Comparison of ENCODE assay signal across 8 cellular contexts in the genomic region with DNA sequence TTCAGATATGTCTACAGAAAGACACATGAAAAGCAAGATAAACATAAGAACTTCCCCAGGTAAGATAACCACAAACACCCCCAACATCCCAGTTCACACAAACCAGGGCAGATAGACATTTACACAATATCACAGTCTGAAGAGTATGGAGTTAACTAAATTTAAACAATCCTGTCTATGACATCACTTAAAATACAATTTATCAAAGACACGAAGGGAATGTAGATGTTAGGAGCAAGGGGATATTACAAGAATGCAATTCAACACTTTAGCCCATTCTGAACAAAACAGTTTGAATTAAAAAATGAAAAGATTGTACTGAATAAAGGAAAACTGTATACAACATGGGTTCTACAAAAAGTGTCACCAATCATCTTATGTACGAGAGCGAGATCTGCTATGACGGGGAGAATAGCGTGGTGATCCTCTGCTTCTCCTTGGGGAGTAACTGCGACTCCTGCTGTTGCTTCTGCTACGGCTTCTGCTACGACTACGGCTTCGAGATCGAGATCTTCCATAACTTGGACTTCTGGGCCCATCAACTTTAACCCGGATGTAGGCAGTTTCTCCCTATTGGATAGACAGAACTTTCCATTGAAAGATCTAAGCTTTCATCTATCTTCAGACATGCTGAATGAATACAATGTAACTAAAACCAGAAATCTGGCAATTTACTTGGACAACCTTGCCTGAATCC. TPM values are rescaled to one million over a fixed set of nuclear protein-coding genes. Genes with fewer than 3 reads are reported as not detected.
DNase-seq lines count a peak whose midpoint lies in the region; ATAC-seq and TF ChIP-seq lines count a peak whose summit lies in the region.

No MANE protein-coding gene starts in this region.

- DNase-seq in BE2C: no peak
- no peak for DNase-seq in brain microvascular endothelial cell
- no peak for DNase-seq in naive B cell
- DNase-seq in NCI-H446 treated with DMSO at 0.1 percent for 48 hours (lab: John Stamatoyannopoulos, UW): no peak
- no peak for DNase-seq in germinal center (ENCODE audit: low spot score)
- no peak for DNase-seq in stimulated activated CD4-positive, alpha-beta T cell treated with anti-CD3 and anti-CD28 coated beads, Interleukin-4, amount 100 ng/mL, for 1 hour
- no peak for DNase-seq in NK-92 (lab: John Stamatoyannopoulos, UW; ENCODE audit: unreplicated experiment)

- peak overlapping the region; percentile 21 for H3K27ac ChIP-seq in brain microvascular endothelial cell

- peak overlapping the region; percentile 99 to 100 (median 100) for H3K4me3 Mint-ChIP-seq in IgD-negative memory B cell
- H3K4me3 Mint-ChIP-seq in naive B cell: peak overlapping the region; percentile 77 to 100 (median 99)

- H3K36me3 Mint-ChIP-seq in IgD-negative memory B cell: peaks cover 5% of the 10 kb centered on the region
- peaks cover 17 to 22% of the 10 kb centered on the region in 2 donors for H3K36me3 Mint-ChIP-seq in naive B cell

- H3K27me3 Mint-ChIP-seq in IgD-negative memory B cell (no peaks in the 10 kb centered on the region), naive B cell (no peaks in the 10 kb centered on the region)

- peaks cover 64% of the 10 kb centered on the region for H3K36me3 ChIP-seq in BE2C
- H3K36me3 ChIP-seq in brain microvascular endothelial cell (replicated peaks): peaks cover 38% of the 10 kb centered on the region

- H3K27me3 ChIP-seq in BE2C (no peaks in the 10 kb centered on the region), brain microvascular endothelial cell (replicated peaks) (no peaks in the 10 kb centered on the region)

- in situ Hi-C loops in brain microvascular endothelial cell (cut with HindIII; ENCODE audit: low pct_ligation_motif_present, low sequenced_read_pairs): no loop called here

- H3K9me3 ChIP-seq in BE2C: no peaks in the 10 kb centered on the region

- H3K4me1 Mint-ChIP-seq in IgD-negative memory B cell (peaks cover 31 to 43% (median 39%) of the 10 kb centered on the region in 3 donors), naive B cell (peaks cover 27 to 52% (median 49%) of the 10 kb centered on the region in 3 donors)

- H3K9me3 Mint-ChIP-seq in IgD-negative memory B cell (no peaks in the 10 kb centered on the region), naive B cell (no peaks in the 10 kb centered on the region)

- TF ChIP-seq CTCF in BE2C (IDR thresholded peaks at IDR 0.05; ENCODE audit: low read depth, low read length) (0 out of 2 replicates have a peak, but pooled peaks have one; percentile 12), brain microvascular endothelial cell (IDR thresholded peaks at IDR 0.05; ENCODE audit: low read depth, low read length, missing control alignments) (peak; percentile 11)

- ATAC-seq in naive B cell (ENCODE audit: low read depth in 2 of 2): no peak

- H3K4me3 ChIP-seq in BE2C (ENCODE audit: low read depth, low read length) (peak overlapping the region; percentile 89), brain microvascular endothelial cell (ENCODE audit: low read depth, low read length) (peak overlapping the region; percentile 99)

- peaks cover 2% of the 10 kb centered on the region; the same call in 1 of the 2 replicates for H3K4me1 ChIP-seq in BE2C

- H3K27ac Mint-ChIP-seq in IgD-negative memory B cell (peak overlapping the region; percentile 89 to 99 (median 97)), naive B cell (peak overlapping the region; percentile 1 to 95 (median 60))

RNA-seq across cellular contexts. Expression of a gene that starts 1.9 kb away (rescaled TPM):
- polyA plus RNA-seq in BE2C (2012; ENCODE audit: insufficient read depth, insufficient read length, low read depth): 266 TPM
- polyA plus RNA-seq in IgD-negative memory B cell: 57.3 TPM
- polyA plus RNA-seq in naive B cell (ENCODE audit: low read depth in 6 of 6): 10 to 100 TPM; 29.1 to 57.3 (median 41.8) TPM

RNA-seq across cellular contexts. Expression of a gene that starts 17.1 kb away (rescaled TPM):
- polyA plus RNA-seq in BE2C (2012; ENCODE audit: insufficient read depth, insufficient read length, low read depth): 58.5 TPM
- polyA plus RNA-seq in IgD-negative memory B cell: 38.3 TPM
- polyA plus RNA-seq in naive B cell (ENCODE audit: low read depth in 6 of 6): 10 to 100 TPM; 39.6 to 58.2 (median 50.6) TPM

RNA-seq across cellular contexts. Expression of a gene that starts 50.0 kb away (rescaled TPM):
- polyA plus RNA-seq in BE2C (2012; ENCODE audit: insufficient read depth, insufficient read length, low read depth): 19.9 TPM
- polyA plus RNA-seq in IgD-negative memory B cell: not detected
- not detected for polyA plus RNA-seq in naive B cell (ENCODE audit: low read depth in 6 of 6)
